15 cellular contexts compared by ENCODE assay signal in the genomic region with DNA sequence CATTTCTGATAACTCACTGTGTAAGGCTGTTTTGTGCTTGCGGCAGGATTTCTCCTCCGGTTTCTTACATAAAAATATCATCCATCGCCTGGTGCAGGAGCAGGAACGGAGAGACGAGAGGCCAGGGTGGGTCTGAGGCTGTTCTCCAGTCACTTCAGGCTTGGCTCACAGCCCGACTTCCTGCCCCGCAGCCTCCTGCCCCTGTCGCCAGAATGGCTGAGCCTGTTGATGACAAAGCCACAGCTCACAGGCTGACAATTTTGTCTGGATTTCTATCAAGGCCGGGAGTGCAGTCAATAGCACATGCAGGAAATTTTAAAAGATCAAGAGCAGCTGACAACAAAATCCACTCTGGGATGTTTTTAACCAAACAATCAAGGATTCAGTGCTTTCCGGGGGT.
DNase-seq lines count a peak whose midpoint lies in the region; ATAC-seq and TF ChIP-seq lines count a peak whose summit lies in the region.
"Had no signal": no experiment of that assay in that cellular context is flagged by ENCODE, and none has a peak within 500 bp of the region (broad histone marks: within the 10 kb centered on the region; RNA-seq: fewer than 3 reads in every experiment).

No MANE protein-coding gene starts in this region.

- peaks cover 7% of the 10 kb centered on the region for H3K4me1 ChIP-seq in PC-3 (ENCODE audit: insufficient read depth, low read length)
- peaks cover 10 to 62% (median 18%) of the 10 kb centered on the region in 9 donors for H3K4me1 ChIP-seq in heart right ventricle
- no peaks in the 10 kb centered on the region for H3K4me1 ChIP-seq in psoas muscle
- H3K4me1 ChIP-seq in MM.1S (ENCODE audit: low read length), result no peaks in the 10 kb centered on the region

- H3K27ac ChIP-seq in PC-3 (ENCODE audit: low read length) (no peak overlapping the region), heart right ventricle (peak overlapping the region; percentile 64 to 90 (median 74)), psoas muscle (peak overlapping the region; percentile 50), MM.1S (ENCODE audit: low read length) (no peak overlapping the region)
- H3K27ac ChIP-seq: ovary had no signal

- H3K9me2 ChIP-seq in PC-3 (replicated peaks; ENCODE audit: low read length) (no peaks in the 10 kb centered on the region), MM.1S (replicated peaks; ENCODE audit: insufficient read depth, low read length) (no peaks in the 10 kb centered on the region)

- H3K4me2 ChIP-seq in PC-3 (ENCODE audit: low read length) (no peak overlapping the region), MM.1S (ENCODE audit: low read depth, low read length) (no peak overlapping the region)

- H3K4me3 ChIP-seq in PC-3 (ENCODE audit: low read length) (no peak overlapping the region), heart right ventricle (no peak overlapping the region), psoas muscle (no peak overlapping the region), MM.1S (ENCODE audit: low read length) (no peak overlapping the region)
- H3K4me3 ChIP-seq: ovary, upper lobe of left lung had no signal

- DNase-seq in AG20443 (ENCODE audit: low spot score) (peak; percentile 67), PC-3 (peak; percentile 48), heart right ventricle (peak; percentile 74 to 85), psoas muscle (peak in 1 of 2 donors; percentile 69), MM.1S (no peak), AML-193 (lab: John Stamatoyannopoulos, UW) (no peak), SKM-1 (lab: John Stamatoyannopoulos, UW; ENCODE audit: unreplicated experiment) (no peak)
- DNase-seq: activated naive CD4-positive, alpha-beta T cell treated with anti-CD3 and anti-CD28 coated beads, Interleukin-2, amount 50 U/mL, for 16 hours; C1 segment of cervical spinal cord; erythroblast; NCI-H187 treated with DMSO at 0.1 percent for 48 hours; NCI-H748 treated with DMSO at 0.1 percent for 48 hours; upper lobe of left lung had no signal

- H3F3A ChIP-seq in PC-3 (ENCODE audit: low read length, unreplicated experiment) (no peaks in the 10 kb centered on the region), MM.1S (ENCODE audit: insufficient read depth, low read length) (no peaks in the 10 kb centered on the region)

- H3K9ac ChIP-seq in PC-3 (ENCODE audit: low read length) (no peak overlapping the region), MM.1S (ENCODE audit: low read length) (no peak overlapping the region)

- intact Hi-C loops in PC-3 (cut with micrococcal nuclease), result no loop called here
- intact Hi-C loops in heart right ventricle (cut with DNase I), result no loop called here
- intact Hi-C loops in psoas muscle (cut with DNase I), result no loop called here

- WGBS in heart right ventricle, 2 donors, result 18 to 24% methylated on average over 10 of the region's 10 CpGs
- WGBS in psoas muscle, 3 donors, result 55 to 57% (median 55%) methylated on average over 10 of the region's 10 CpGs

- H2AFZ ChIP-seq in PC-3 (ENCODE audit: low read length) (peak overlapping the region; percentile 70), MM.1S (ENCODE audit: low read length) (no peak overlapping the region)

- H3K9me3 ChIP-seq in PC-3 (ENCODE audit: low read length) (no peaks in the 10 kb centered on the region), heart right ventricle (no peaks in the 10 kb centered on the region), psoas muscle (no peaks in the 10 kb centered on the region), MM.1S (replicated peaks; ENCODE audit: insufficient read depth, low read length) (no peaks in the 10 kb centered on the region)
- H3K9me3 ChIP-seq: ovary, upper lobe of left lung had no signal

- CTCF ChIA-PET in PC-3 (lab: Charles Lee), result no interaction called here

- no peaks in the 10 kb centered on the region for H4K20me1 ChIP-seq in PC-3 (ENCODE audit: low read length)
- H4K20me1 ChIP-seq in MM.1S (ENCODE audit: insufficient read depth, low read length), result no peaks in the 10 kb centered on the region

- BruUV-seq in PC-3 (replicated peaks; lab: Mats Ljungman, UMichigan), result no TSS peak

- H3K36me3 ChIP-seq in PC-3 (ENCODE audit: low read depth, low read length) (no peaks in the 10 kb centered on the region), heart right ventricle (no peaks in the 10 kb centered on the region), psoas muscle (ENCODE audit: insufficient read depth in 1 of 2, low read depth in 1 of 2) (no peaks in the 10 kb centered on the region), MM.1S (replicated peaks; ENCODE audit: insufficient read depth, low read length) (no peaks in the 10 kb centered on the region)
- H3K36me3 ChIP-seq: ovary, upper lobe of left lung had no signal

- no peak for ATAC-seq in PC-3
- ATAC-seq in heart right ventricle, result peak; percentile 71 to 95 (median 90)
- ATAC-seq in psoas muscle, result peak in 1 of 4 donors; percentile 35
- no peak for ATAC-seq in HG02759 (IDR thresholded peaks at IDR 0.05; ENCODE audit: unreplicated experiment)

- H3K79me2 ChIP-seq in PC-3 (ENCODE audit: low read length) (no peaks in the 10 kb centered on the region), MM.1S (ENCODE audit: low read length) (no peaks in the 10 kb centered on the region)

- TF ChIP-seq CTCF in PC-3 (conservative IDR thresholded peaks at IDR 0.05; ENCODE audit: low read depth, low read length) (no peak), heart right ventricle (IDR thresholded peaks at IDR 0.05) (no peak), psoas muscle (IDR thresholded peaks at IDR 0.05) (no peak), MM.1S (IDR thresholded peaks at IDR 0.05; ENCODE audit: low read length) (no peak)

- H3K27me3 ChIP-seq in PC-3 (ENCODE audit: low read length), result peaks cover 12% of the 10 kb centered on the region; the same call in 1 of the 2 replicates
- H3K27me3 ChIP-seq in heart right ventricle, result no peaks in the 10 kb centered on the region
- peaks cover 0 to 2% (median 0%) of the 10 kb centered on the region in 3 donors for H3K27me3 ChIP-seq in psoas muscle (ENCODE audit: insufficient read depth in 3 of 3, low read length in 2 of 3)
- no peaks in the 10 kb centered on the region for H3K27me3 ChIP-seq in MM.1S (replicated peaks; ENCODE audit: insufficient read depth, low read length)
- H3K27me3 ChIP-seq: ovary, upper lobe of left lung had no signal

- POLR2A ChIA-PET in PC-3 (lab: Charles Lee; ENCODE audit: unreplicated experiment), result no interaction called here

Comparison
In these comparisons a context has a peak if more than half of its experiments do, and no peak if none do; other contexts are left out.
1. DNase-seq: peak in AG20443 (single experiment), PC-3 (single experiment) and heart right ventricle (2 of 2); none in MM.1S (single experiment), AML-193 (0 of 2) and SKM-1 (single experiment).
2. ATAC-seq: peak in heart right ventricle (8 of 8); none in PC-3 (single experiment) and HG02759 (single experiment).
3. H3K27ac ChIP-seq: peak in heart right ventricle (10 of 10) and psoas muscle (single experiment); none in PC-3 (single experiment) and MM.1S (single experiment).